In genomic region chr10:114646426-114646825, GRCh38 we compare ENCODE assay signal across 27 cellular contexts.
"Had no signal": no experiment of that assay in that cellular context is flagged by ENCODE, and none has a peak within 500 bp of the region (broad histone marks: within the 10 kb centered on the region; RNA-seq: fewer than 3 reads in every experiment).

No MANE protein-coding gene starts in this region.

- H3K27ac Mint-ChIP-seq: activated CD8-positive, alpha-beta memory T cell treated with anti-CD3 and anti-CD28 coated beads, Interleukin-2, amount 10 ng/mL, durations not matched to agents 7 days and 5 days; activated naive CD4-positive, alpha-beta T cell treated with anti-CD3 and anti-CD28 coated beads, Interleukin-2, amount 50 U/mL, for 24 hours; activated T-cell treated with anti-CD3 and anti-CD28 coated beads, Interleukin-2, amount 50 U/mL, for 24 hours; activated T-helper 1 cell treated with anti-CD3 and anti-CD28 coated beads, Interleukin-12 subunit alpha, Interleukin-12 subunit beta, Interleukin-2, Interleukin-4 antibody, amounts not matched to agents 30 ng/mL and 10 ng/mL and 1 ng/mL, durations not matched to agents 14 hours and 24 hours and 36 hours; T-helper 17 cell; WTC11 had no signal

- ATAC-seq: activated CD8-positive, alpha-beta memory T cell treated with anti-CD3 and anti-CD28 coated beads, Interleukin-2, amount 10 ng/mL, durations not matched to agents 7 days and 5 days; body of pancreas; T-helper 17 cell; WTC11 had no signal

- H3K36me3 ChIP-seq: ascending aorta had no signal

- H3K27ac ChIP-seq: ascending aorta, body of pancreas had no signal

- H3K27me3 ChIP-seq: ascending aorta, body of pancreas had no signal

- H3K4me1 Mint-ChIP-seq: activated CD8-positive, alpha-beta memory T cell treated with anti-CD3 and anti-CD28 coated beads, Interleukin-2, amount 10 ng/mL, durations not matched to agents 7 days and 5 days; activated naive CD4-positive, alpha-beta T cell treated with anti-CD3 and anti-CD28 coated beads, Interleukin-2, amount 50 U/mL, for 24 hours; central memory CD8-positive, alpha-beta T cell had no signal

- H3K4me1 ChIP-seq: ascending aorta had no signal

- H3K27me3 Mint-ChIP-seq: activated naive CD4-positive, alpha-beta T cell treated with anti-CD3 and anti-CD28 coated beads, Interleukin-2, amount 50 U/mL, for 24 hours; activated T-cell treated with anti-CD3 and anti-CD28 coated beads, Interleukin-2, amount 50 U/mL, for 24 hours; central memory CD8-positive, alpha-beta T cell; T-helper 17 cell had no signal

- H3K4me3 ChIP-seq: ascending aorta, body of pancreas had no signal

- H3K9me3 ChIP-seq: ascending aorta, body of pancreas had no signal

- H3K36me3 Mint-ChIP-seq: activated CD8-positive, alpha-beta memory T cell treated with anti-CD3 and anti-CD28 coated beads, Interleukin-2, amount 10 ng/mL, durations not matched to agents 7 days and 5 days; activated naive CD4-positive, alpha-beta T cell treated with anti-CD3 and anti-CD28 coated beads, Interleukin-2, amount 50 U/mL, for 24 hours; WTC11 had no signal

- H3K4me3 Mint-ChIP-seq: activated CD8-positive, alpha-beta memory T cell treated with anti-CD3 and anti-CD28 coated beads, Interleukin-2, amount 10 ng/mL, durations not matched to agents 7 days and 5 days; activated naive CD4-positive, alpha-beta T cell treated with anti-CD3 and anti-CD28 coated beads, Interleukin-2, amount 50 U/mL, for 24 hours; activated T-cell treated with anti-CD3 and anti-CD28 coated beads, Interleukin-2, amount 50 U/mL, for 24 hours; activated T-helper 1 cell treated with anti-CD3 and anti-CD28 coated beads, Interleukin-12 subunit alpha, Interleukin-12 subunit beta, Interleukin-2, Interleukin-4 antibody, amounts not matched to agents 30 ng/mL and 10 ng/mL and 1 ng/mL, durations not matched to agents 14 hours and 24 hours and 36 hours; central memory CD8-positive, alpha-beta T cell; T-helper 17 cell; WTC11 had no signal

- H3K9me3 Mint-ChIP-seq: activated naive CD4-positive, alpha-beta T cell treated with anti-CD3 and anti-CD28 coated beads, Interleukin-2, amount 50 U/mL, for 24 hours; activated T-cell treated with anti-CD3 and anti-CD28 coated beads, Interleukin-2, amount 50 U/mL, for 24 hours; activated T-helper 1 cell treated with anti-CD3 and anti-CD28 coated beads, Interleukin-12 subunit alpha, Interleukin-12 subunit beta, Interleukin-2, Interleukin-4 antibody, amounts not matched to agents 30 ng/mL and 10 ng/mL and 1 ng/mL, durations not matched to agents 14 hours and 24 hours and 36 hours; central memory CD8-positive, alpha-beta T cell; WTC11 had no signal

- DNase-seq: activated CD4-positive, alpha-beta T cell treated with anti-CD3 and anti-CD28 coated beads for 48 hours; activated CD4-positive, alpha-beta T cell treated with anti-CD3 and anti-CD28 coated beads, Interleukin-2, amount 50 U/mL, for 4 hours; activated CD4-positive, CD25-positive, alpha-beta regulatory T cell treated with anti-CD3 and anti-CD28 coated beads, Interleukin-2, amount 50 U/mL, for 72 hours; activated CD8-positive, alpha-beta memory T cell treated with anti-CD3 and anti-CD28 coated beads, Interleukin-2, amount 10 ng/mL, durations not matched to agents 7 days and 5 days; activated effector memory CD4-positive, alpha-beta T cell treated with Interleukin-2 at 50 U/mL for 16 hours; activated naive CD4-positive, alpha-beta T cell; activated T-cell treated with anti-CD3 and anti-CD28 coated beads, Interleukin-2, amount 50 U/mL, for 24 hours; amniotic stem cell; body of pancreas; Kasumi-1; KBM-7; NCI-H1092 treated with DMSO at 0.1 percent for 48 hours; NCI-H1417 treated with DMSO at 0.1 percent for 48 hours; NCI-H1694 treated with DMSO at 0.1 percent for 48 hours; NCI-H2029 treated with DMSO at 0.1 percent for 48 hours; NCI-H510A treated with DMSO at 0.1 percent for 48 hours; NCI-H69; NK-92 treated with Interleukin-12 subunit alpha and Interleukin-12 subunit beta, amount 100 ng/mL, for 24 hours; OCI-M1; SIG-M5; T-helper 17 cell; T-helper 9 cell had no signal
